23 cellular contexts compared by ENCODE assay signal in the genomic region with DNA sequence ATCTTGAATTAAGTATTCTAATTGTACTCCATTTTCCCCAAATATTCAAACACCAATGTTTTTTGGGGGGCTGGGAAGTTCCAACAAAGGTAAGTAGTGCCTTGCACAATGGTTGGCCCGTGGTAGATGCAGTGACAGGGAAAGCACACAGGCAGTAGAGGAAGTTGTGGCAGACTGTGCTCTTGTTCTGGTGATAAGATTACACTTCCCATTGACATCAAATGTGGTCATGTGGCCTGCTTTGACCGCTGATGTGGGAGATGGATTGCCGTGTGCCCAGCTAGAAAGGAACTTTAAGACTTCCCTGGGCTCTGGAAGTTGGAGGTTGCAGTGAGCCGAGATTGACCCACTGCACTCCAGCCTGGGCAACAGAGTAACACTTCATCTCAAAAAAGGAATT.
DNase-seq lines count a peak whose midpoint lies in the region; ATAC-seq, FAIRE-seq and TF ChIP-seq lines count a peak whose summit lies in the region.
"Had no signal": no experiment of that assay in that cellular context is flagged by ENCODE, and none has a peak within 500 bp of the region (broad histone marks: within the 10 kb centered on the region; RNA-seq: fewer than 3 reads in every experiment).

No MANE protein-coding gene starts in this region.

- H3K27me3 ChIP-seq in K562 (ENCODE audit: control insufficient read depth in 2 of 2, insufficient read depth in 2 of 2, low read length in 2 of 2): peaks cover 21 to 32% of the 10 kb centered on the region in 2 experiments
- no peaks in the 10 kb centered on the region for H3K27me3 ChIP-seq in CD8-positive, alpha-beta T cell (ENCODE audit: insufficient read depth, low read length)

- TF ChIP-seq CTCF in NB4 (IDR thresholded peaks at IDR 0.05; ENCODE audit: low read depth, low read length) (no peak), K562 (IDR thresholded peaks at IDR 0.05 in 2 of 3, conservative IDR thresholded peaks at IDR 0.05 in 1 of 3; ENCODE audit: insufficient read depth in 2 of 3, low read depth in 1 of 3, low read length in 3 of 3) (no peak)
- no peak for TF ChIP-seq CTCF in CD8-positive, alpha-beta T cell (IDR thresholded peaks at IDR 0.05)

- no peak for TF ChIP-seq EP300 in K562 (IDR thresholded peaks at IDR 0.05; ENCODE audit: low read length)

- no peaks in the 10 kb centered on the region for H3K9me3 Mint-ChIP-seq in naive thymus-derived CD8-positive, alpha-beta T cell
- no peaks in the 10 kb centered on the region for H3K9me3 Mint-ChIP-seq in CD8-positive, alpha-beta T cell
- H3K9me3 Mint-ChIP-seq in immature natural killer cell: no peaks in the 10 kb centered on the region
- H3K9me3 Mint-ChIP-seq: nephron progenitor cell had no signal

- no peak overlapping the region for H3K9ac ChIP-seq in K562 (ENCODE audit: insufficient read depth in 1 of 2, low read depth in 2 of 2, low read length in 2 of 2)

- DNase-seq in GF-D8 (lab: John Stamatoyannopoulos, UW): peak; percentile 11
- DNase-seq in NB4 (ENCODE audit: low read depth): peak; percentile 53
- DNase-seq in K562 (ENCODE audit: extremely low read depth in 1 of 4, low spot score in 3 of 4): peak in 1 of 4 experiments; percentile 5
- DNase-seq in naive thymus-derived CD8-positive, alpha-beta T cell: no peak
- no peak for DNase-seq in stimulated activated CD4-positive, alpha-beta T cell treated with anti-CD3 and anti-CD28 coated beads, Interleukin-12 subunit alpha, Interleukin-12 subunit beta, amount 100 ng/mL, for 4 hours
- no peak for DNase-seq in CD8-positive, alpha-beta T cell
- no peak for DNase-seq in immature natural killer cell
- DNase-seq: activated effector memory CD4-positive, alpha-beta T cell treated with anti-CD3 and anti-CD28 coated beads, Interleukin-2, amount 50 U/mL, for 16 hours; central memory CD4-positive, alpha-beta T cell; effector CD4-positive, alpha-beta T cell; lower lobe of right lung; NCI-H1930; NCI-H510A; nephron progenitor cell; stimulated activated CD4-positive, alpha-beta T cell treated with anti-CD3 and anti-CD28 coated beads, Interleukin-4, amount 100 ng/mL, for 24 hours; T-helper 17 cell had no signal

- no peak for FAIRE-seq in K562 (lab: Jason Lieb, UNC)
- FAIRE-seq: G401.6, GM12878 had no signal

- no TSS peak for BruUV-seq in K562 (replicated peaks; lab: Mats Ljungman, UMichigan)

- no peaks in the 10 kb centered on the region for H3K9me1 ChIP-seq in K562 (ENCODE audit: control insufficient read depth, insufficient read depth, low read length)

- H3K4me3 Mint-ChIP-seq in naive thymus-derived CD8-positive, alpha-beta T cell: peak overlapping the region in 6 of 10 donors; percentile 11 to 49 (median 17)
- no peak overlapping the region for H3K4me3 Mint-ChIP-seq in CD8-positive, alpha-beta T cell
- peak overlapping the region in 1 of 5 donors; percentile 8 for H3K4me3 Mint-ChIP-seq in immature natural killer cell
- H3K4me3 Mint-ChIP-seq: nephron progenitor cell, T-helper 17 cell had no signal

- no peaks in the 10 kb centered on the region for H3K36me3 ChIP-seq in K562 (ENCODE audit: control insufficient read depth, insufficient read depth, low read length)
- H3K36me3 ChIP-seq in CD8-positive, alpha-beta T cell (ENCODE audit: insufficient read depth, low read length): no peaks in the 10 kb centered on the region
- H3K36me3 ChIP-seq: esophagus muscularis mucosa, lower lobe of right lung, suprapubic skin had no signal

- peak overlapping the region in 6 of 10 donors; percentile 4 to 52 (median 14) for H3K27ac Mint-ChIP-seq in naive thymus-derived CD8-positive, alpha-beta T cell
- H3K27ac Mint-ChIP-seq in CD8-positive, alpha-beta T cell: no peak overlapping the region
- H3K27ac Mint-ChIP-seq in immature natural killer cell: no peak overlapping the region
- H3K27ac Mint-ChIP-seq: nephron progenitor cell, progenitor cell of endocrine pancreas, T-helper 17 cell had no signal

- POLR2A ChIA-PET in K562 (lab: Yijun Ruan, JAX): interaction anchor here (0.5 to 1.2 kb wide), 4 partner anchors 49 to 1063 kb away, joined by 3 to 4 read pairs (median 4); no protein-coding TSS in a partner anchor
- POLR2A ChIA-PET in naive thymus-derived CD8-positive, alpha-beta T cell (lab: Charles Lee): no interaction called here
- POLR2A ChIA-PET in CD8-positive, alpha-beta T cell (lab: Charles Lee): interaction anchor here (1.3 kb wide), 1 partner anchor 12 kb away, joined by 4 read pairs; no protein-coding TSS in a partner anchor

- H3K4me2 ChIP-seq in K562 (ENCODE audit: insufficient read depth, low read length): peak overlapping the region; percentile 37; the same call in 1 of the 2 replicates

- H3K4me3 ChIP-seq in NB4 (ENCODE audit: low read depth, low read length) (no peak overlapping the region), K562 (no peak overlapping the region)
- no peak overlapping the region for H3K4me3 ChIP-seq in CD8-positive, alpha-beta T cell (ENCODE audit: low read depth, low read length)
- H3K4me3 ChIP-seq: esophagus muscularis mucosa, GM12878, lower lobe of right lung, skin epidermis, suprapubic skin had no signal

- intact Hi-C loops in K562 (cut with micrococcal nuclease): no loop called here
- intact Hi-C loops in CD8-positive, alpha-beta T cell (cut with DNase I, micrococcal nuclease): no loop called here

- WGBS in K562 (ENCODE audit: insufficient coverage, low coverage, missing lambda C conversion rate): 2% methylated on average over 4 of the region's 4 CpGs

- no peak for TF ChIP-seq RAD21 in K562 (CRISPR knock-in tag; conservative IDR thresholded peaks at IDR 0.05 in 1 of 2, IDR thresholded peaks at IDR 0.05 in 1 of 2)

- H2AFZ ChIP-seq in K562 (ENCODE audit: low read depth, low read length): no peak overlapping the region

- H3K79me2 ChIP-seq in K562 (ENCODE audit: control insufficient read depth, insufficient read depth, low read length): no peaks in the 10 kb centered on the region

- in situ Hi-C loops in K562 (cut with MboI): no loop called here

- no peaks in the 10 kb centered on the region for H4K20me1 ChIP-seq in K562 (replicated peaks; ENCODE audit: control insufficient read depth, insufficient read depth, low read length)

- H3K9me3 ChIP-seq in K562 (replicated peaks; ENCODE audit: control insufficient read depth, insufficient read depth, low read depth, low read length): no peaks in the 10 kb centered on the region
- H3K9me3 ChIP-seq in CD8-positive, alpha-beta T cell (ENCODE audit: low read length): no peaks in the 10 kb centered on the region
- H3K9me3 ChIP-seq: lower lobe of right lung had no signal

- H3K4me1 ChIP-seq in K562 (replicated peaks in 1 of 2; ENCODE audit: control insufficient read depth in 2 of 2, insufficient read depth in 2 of 2, low read length in 2 of 2): peaks cover 0 to 4% of the 10 kb centered on the region in 2 experiments; a peak in 2 of 5 replicates
- H3K4me1 ChIP-seq in CD8-positive, alpha-beta T cell (ENCODE audit: insufficient read depth, low read length): peaks cover 9% of the 10 kb centered on the region
- H3K4me1 ChIP-seq: esophagus muscularis mucosa, lower lobe of right lung, suprapubic skin had no signal

- CTCF ChIA-PET in K562 (lab: Yijun Ruan, JAX; ENCODE audit: low intra/inter-chr PET ratio): no interaction called here
- CTCF ChIA-PET in CD8-positive, alpha-beta T cell (lab: Charles Lee): no interaction called here

- TF ChIP-seq POLR2A in NB4 (IDR thresholded peaks at IDR 0.05; ENCODE audit: extremely low read depth, insufficient read length) (no peak), K562 (conservative IDR thresholded peaks at IDR 0.05) (no peak)

- no peak overlapping the region for H3K27ac ChIP-seq in K562 (ENCODE audit: extremely low read depth, low read depth, low read length)
- no peak overlapping the region for H3K27ac ChIP-seq in CD8-positive, alpha-beta T cell (ENCODE audit: low read depth, low read length)
- H3K27ac ChIP-seq: esophagus muscularis mucosa, lower lobe of right lung, skin epidermis, suprapubic skin had no signal

- H3K4me1 Mint-ChIP-seq in naive thymus-derived CD8-positive, alpha-beta T cell: peaks cover 6 to 21% (median 16%) of the 10 kb centered on the region in 4 donors
- H3K4me1 Mint-ChIP-seq in CD8-positive, alpha-beta T cell (ENCODE audit: low read depth): peaks cover 16% of the 10 kb centered on the region
- H3K4me1 Mint-ChIP-seq in immature natural killer cell: peaks cover 6 to 8% of the 10 kb centered on the region in 2 donors

- peaks cover 4 to 17% (median 8%) of the 10 kb centered on the region in 5 donors for H3K27me3 Mint-ChIP-seq in naive thymus-derived CD8-positive, alpha-beta T cell
- H3K27me3 Mint-ChIP-seq in CD8-positive, alpha-beta T cell (ENCODE audit: low read depth): peaks cover 10% of the 10 kb centered on the region
- H3K27me3 Mint-ChIP-seq in immature natural killer cell (ENCODE audit: low read depth in 3 of 3): peaks cover 3 to 24% (median 7%) of the 10 kb centered on the region in 3 donors

- H3K36me3 Mint-ChIP-seq in naive thymus-derived CD8-positive, alpha-beta T cell: peaks cover 0 to 9% (median 0%) of the 10 kb centered on the region in 3 donors
- no peaks in the 10 kb centered on the region for H3K36me3 Mint-ChIP-seq in CD8-positive, alpha-beta T cell
- H3K36me3 Mint-ChIP-seq in immature natural killer cell: no peaks in the 10 kb centered on the region

- ATAC-seq in K562: peak; percentile 27; the same call in 1 of the 3 replicates
- ATAC-seq in naive thymus-derived CD8-positive, alpha-beta T cell: peak in 1 of 2 donors; percentile 61
- no peak for ATAC-seq in CD8-positive, alpha-beta T cell
- ATAC-seq: Right ventricle myocardium inferior, T-helper 17 cell had no signal

TF ChIP-seq in K562, 482 proteins besides CTCF, POLR2A, EP300 and RAD21 (continues in another document):
- no peak for TF ChIP-seq ZNF75A (CRISPR knock-in tag; IDR thresholded peaks at IDR 0.05)
- TF ChIP-seq, protein P1, sequence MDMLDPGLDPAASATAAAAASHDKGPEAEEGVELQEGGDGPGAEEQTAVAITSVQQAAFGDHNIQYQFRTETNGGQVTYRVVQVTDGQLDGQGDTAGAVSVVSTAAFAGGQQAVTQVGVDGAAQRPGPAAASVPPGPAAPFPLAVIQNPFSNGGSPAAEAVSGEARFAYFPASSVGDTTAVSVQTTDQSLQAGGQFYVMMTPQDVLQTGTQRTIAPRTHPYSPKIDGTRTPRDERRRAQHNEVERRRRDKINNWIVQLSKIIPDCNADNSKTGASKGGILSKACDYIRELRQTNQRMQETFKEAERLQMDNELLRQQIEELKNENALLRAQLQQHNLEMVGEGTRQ (CRISPR knock-in tag; IDR thresholded peaks at IDR 0.05): peak; percentile 45

Comparison
In these comparisons a context has a peak if more than half of its experiments do, and no peak if none do; other contexts are left out.
1. DNase-seq: peak in GF-D8 (single experiment) and NB4 (single experiment); none in naive thymus-derived CD8-positive, alpha-beta T cell (0 of 10), stimulated activated CD4-positive, alpha-beta T cell treated with anti-CD3 and anti-CD28 coated beads, Interleukin-12 subunit alpha, Interleukin-12 subunit beta, amount 100 ng/mL, for 4 hours (single experiment), CD8-positive, alpha-beta T cell (0 of 7) and immature natural killer cell (0 of 3).
2. H3K27ac Mint-ChIP-seq: peak in naive thymus-derived CD8-positive, alpha-beta T cell (6 of 10); none in CD8-positive, alpha-beta T cell (single experiment) and immature natural killer cell (0 of 6).